ENCODE assay signal across 7 cellular contexts in the genomic region with DNA sequence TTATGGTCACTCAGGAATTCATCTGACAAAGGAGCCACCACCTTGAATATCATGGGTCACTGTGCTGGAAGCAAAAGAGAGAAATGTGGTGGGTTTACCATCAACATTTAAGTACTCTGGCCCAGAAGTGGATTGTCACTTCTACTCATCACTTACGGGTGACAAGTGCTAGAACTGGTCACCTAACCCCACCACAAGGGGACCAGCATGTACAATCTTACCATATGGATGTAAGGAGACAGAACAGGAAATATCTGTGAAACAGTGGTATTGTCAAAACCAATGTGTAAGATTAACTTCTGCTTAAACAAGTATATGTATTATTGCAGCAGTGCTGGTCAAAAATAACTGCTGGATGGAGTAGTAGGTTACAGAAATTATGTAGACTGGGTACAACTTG.
DNase-seq lines count a peak whose midpoint lies in the region; ATAC-seq, FAIRE-seq and TF ChIP-seq lines count a peak whose summit lies in the region.
"Not testable (repeated sequence)": the region's sequence is repeated elsewhere in the genome, so short reads cannot be mapped to it uniquely, and the experiment has no call there.

No MANE protein-coding gene starts in this region.

- not testable (repeated sequence) for H3K27ac ChIP-seq in A549

- WGBS in A549 (ENCODE audit: missing lambda C conversion rate): 11% methylated on average over 1 of the region's 1 CpG

- not testable (repeated sequence) for H3K4me3 ChIP-seq in A549, mucosa of descending colon

- peaks cover 14 to 22% of the 10 kb centered on the region in 2 donors for H3K27me3 Mint-ChIP-seq in effector memory CD8-positive, alpha-beta T cell
- H3K27me3 Mint-ChIP-seq in immature natural killer cell (ENCODE audit: low read depth in 3 of 3); stimulated activated memory B cell treated with anti-CD40 and anti-IgM and Interleukin-4, amounts not matched to agents 10 μg/mL and 1 μg/mL and 100 μg/mL, for 72 hours: not testable (repeated sequence)

- intact Hi-C loops in mucosa of descending colon (cut with DNase I, micrococcal nuclease): not testable (repeated sequence)

- TF ChIP-seq POLR2A in A549 (IDR thresholded peaks at IDR 0.05; ENCODE audit: low read length): not testable (repeated sequence)

- H3K36me3 Mint-ChIP-seq in effector memory CD8-positive, alpha-beta T cell (ENCODE audit: insufficient read depth); immature natural killer cell; stimulated activated memory B cell treated with anti-CD40 and anti-IgM and Interleukin-4, amounts not matched to agents 10 μg/mL and 1 μg/mL and 100 μg/mL, for 72 hours: not testable (repeated sequence)

- ATAC-seq in A549: not testable (repeated sequence)
- ATAC-seq in effector memory CD8-positive, alpha-beta T cell (replicated peaks): peak; percentile 33
- ATAC-seq in mucosa of descending colon: peak; percentile 13
- ATAC-seq in stimulated activated memory B cell treated with anti-CD40 and anti-IgM and Interleukin-4, amounts not matched to agents 10 μg/mL and 1 μg/mL and 100 μg/mL, for 72 hours: peak; percentile 10

- POLR2A ChIA-PET in A549 (lab: Yijun Ruan, JAX): not testable (repeated sequence)

- H3K4me1 ChIP-seq in A549; mucosa of descending colon (ENCODE audit: low read depth): not testable (repeated sequence)

- FAIRE-seq in A549 (lab: Jason Lieb, UNC): peak; percentile 87

- TF ChIP-seq EP300 in A549 (IDR thresholded peaks at IDR 0.05): not testable (repeated sequence)

- H3K27ac Mint-ChIP-seq in effector memory CD8-positive, alpha-beta T cell; stimulated activated memory B cell treated with anti-CD40 and anti-IgM and Interleukin-4, amounts not matched to agents 10 μg/mL and 1 μg/mL and 100 μg/mL, for 72 hours: not testable (repeated sequence)
- H3K27ac Mint-ChIP-seq in immature natural killer cell: peak overlapping the region in 2 of 6 donors; percentile 0 to 3

- H3K9me3 Mint-ChIP-seq in effector memory CD8-positive, alpha-beta T cell; immature natural killer cell; stimulated activated memory B cell treated with anti-CD40 and anti-IgM and Interleukin-4, amounts not matched to agents 10 μg/mL and 1 μg/mL and 100 μg/mL, for 72 hours: not testable (repeated sequence)

- H3K4me1 Mint-ChIP-seq in effector memory CD8-positive, alpha-beta T cell (ENCODE audit: low read depth in 2 of 2); stimulated activated memory B cell treated with anti-CD40 and anti-IgM and Interleukin-4, amounts not matched to agents 10 μg/mL and 1 μg/mL and 100 μg/mL, for 72 hours: not testable (repeated sequence)
- peaks cover 12 to 17% of the 10 kb centered on the region in 2 donors for H3K4me1 Mint-ChIP-seq in immature natural killer cell

- H3K4me2 ChIP-seq in A549: not testable (repeated sequence)

- CTCF ChIA-PET in A549 (lab: Yijun Ruan, JAX): interaction anchor here (2.8 kb wide), 1 partner anchor 16 kb away, joined by 11 read pairs; no protein-coding TSS in a partner anchor

- DNase-seq in A549 (ENCODE audit: low read depth in 1 of 2, low spot score in 1 of 2): peak in 1 of 2 experiments; percentile 2
- peak; percentile 2 for DNase-seq in RPMI8226
- peak; percentile 9 for DNase-seq in activated effector memory CD4-positive, alpha-beta T cell treated with anti-CD3 and anti-CD28 coated beads, Interleukin-2, amount 50 U/mL, for 16 hours
- not testable (repeated sequence) for DNase-seq in effector memory CD8-positive, alpha-beta T cell; mucosa of descending colon
- DNase-seq in immature natural killer cell: peak; percentile 23 to 41 (median 31)

- H3K4me3 Mint-ChIP-seq in effector memory CD8-positive, alpha-beta T cell; stimulated activated memory B cell treated with anti-CD40 and anti-IgM and Interleukin-4, amounts not matched to agents 10 μg/mL and 1 μg/mL and 100 μg/mL, for 72 hours: not testable (repeated sequence)
- peak overlapping the region in 1 of 5 donors; percentile 2 for H3K4me3 Mint-ChIP-seq in immature natural killer cell

- not testable (repeated sequence) for H3K36me3 ChIP-seq in mucosa of descending colon (ENCODE audit: low read depth)

- TF ChIP-seq CTCF in A549 (IDR thresholded peaks at IDR 0.05); mucosa of descending colon (IDR thresholded peaks at IDR 0.05): not testable (repeated sequence)

- H3K9me3 ChIP-seq in A549, mucosa of descending colon: not testable (repeated sequence)

- not testable (repeated sequence) for TF ChIP-seq RAD21 in A549 (conservative IDR thresholded peaks at IDR 0.05 in 1 of 2, IDR thresholded peaks at IDR 0.05 in 1 of 2)
